Comparison of ENCODE assay signal across 26 cellular contexts in the genomic region with DNA sequence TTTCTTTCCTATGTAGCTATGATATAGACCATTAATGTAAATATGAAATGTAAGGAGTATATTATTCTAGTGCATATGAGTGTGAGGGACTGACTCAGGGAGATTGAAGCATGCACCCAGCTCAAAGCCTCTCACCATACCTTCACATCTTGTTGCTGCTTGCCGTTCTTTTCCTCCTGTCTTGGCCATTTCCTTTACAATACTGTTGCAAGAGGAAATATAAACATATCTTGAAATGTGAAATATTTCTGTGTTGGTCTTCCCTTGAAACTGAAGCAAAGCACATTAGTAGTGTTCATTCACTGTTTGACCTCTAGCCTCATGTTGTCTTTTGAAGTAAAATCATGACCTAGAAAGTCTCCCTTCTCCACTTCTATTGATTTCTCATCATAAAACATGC. TPM values are rescaled to one million over a fixed set of nuclear protein-coding genes. Genes with fewer than 3 reads are reported as not detected.
DNase-seq lines count a peak whose midpoint lies in the region; ATAC-seq, FAIRE-seq and TF ChIP-seq lines count a peak whose summit lies in the region.
"Had no signal": no experiment of that assay in that cellular context is flagged by ENCODE, and none has a peak within 500 bp of the region (broad histone marks: within the 10 kb centered on the region; RNA-seq: fewer than 3 reads in every experiment).

No MANE protein-coding gene starts in this region.

- WGBS in K562 (ENCODE audit: insufficient coverage, low coverage, missing lambda C conversion rate) = 58% methylated on average over 1 of the region's 1 CpG

- peaks cover 3% of the 10 kb centered on the region for H3K4me1 Mint-ChIP-seq in stimulated activated naive CD8-positive, alpha-beta T cell treated with anti-CD3 and anti-CD28 coated beads, Interleukin-15, Interleukin-2, amounts not matched to agents 100 ng/mL and 50 ng/mL, for 24 hours (ENCODE audit: low read depth)
- no peaks in the 10 kb centered on the region for H3K4me1 Mint-ChIP-seq in stimulated activated naive CD8-positive, alpha-beta T cell treated with anti-CD3 and anti-CD28 coated beads, Interleukin-15, amount 100 ng/mL, for 72 hours

- peaks cover 61% of the 10 kb centered on the region for H3K36me3 Mint-ChIP-seq in stimulated activated naive CD8-positive, alpha-beta T cell treated with anti-CD3 and anti-CD28 coated beads, Interleukin-15, Interleukin-2, amounts not matched to agents 100 ng/mL and 50 ng/mL, for 24 hours (ENCODE audit: low read depth)

- no peak overlapping the region for H3K4me3 ChIP-seq in K562
- no peak overlapping the region for H3K4me3 ChIP-seq in fibroblast of pulmonary artery (replicated peaks; ENCODE audit: low read depth, low read length)
- H3K4me3 ChIP-seq: GM23338, SJCRH30 had no signal

- no peak for TF ChIP-seq EP300 in K562 (IDR thresholded peaks at IDR 0.05; ENCODE audit: low read length)

- DNase-seq in stimulated activated naive CD8-positive, alpha-beta T cell treated with anti-CD3 and anti-CD28 coated beads, Interleukin-15, amount 100 ng/mL, for 72 hours = no peak
- DNase-seq in K562 (ENCODE audit: extremely low read depth in 1 of 4, low spot score in 3 of 4) (no peak), fibroblast of pulmonary artery (ENCODE audit: low read depth) (peak; percentile 8), UCSD-AML1 (lab: John Stamatoyannopoulos, UW; ENCODE audit: unreplicated experiment) (no peak)
- DNase-seq in activated effector memory CD4-positive, alpha-beta T cell treated with anti-CD3 and anti-CD28 coated beads, Interleukin-2, amount 50 U/mL, for 16 hours = no peak
- DNase-seq: BE2C; CD4-positive, alpha-beta T cell; H9; MM.1S; NCI-H1694; NCI-H2029 treated with DMSO at 0.1 percent for 48 hours; NCI-H446 treated with DMSO at 0.1 percent for 48 hours; NCI-H526; NCI-H82; NK-92 treated with Interleukin-12 subunit alpha and Interleukin-12 subunit beta, amount 100 ng/mL, for 24 hours; PC-3; SJCRH30 had no signal

- no peak overlapping the region; the same call in 2 of the 3 replicates for H3K27ac ChIP-seq in K562 (ENCODE audit: extremely low read depth, low read depth, low read length)
- H3K27ac ChIP-seq: 22Rv1, HL-60, SJCRH30 had no signal

- FAIRE-seq in K562 (lab: Jason Lieb, UNC) = peak; percentile 32
- FAIRE-seq: D721Med, GM18507 had no signal

- no peak for TF ChIP-seq CTCF in K562 (IDR thresholded peaks at IDR 0.05 in 2 of 3, conservative IDR thresholded peaks at IDR 0.05 in 1 of 3; ENCODE audit: insufficient read depth in 2 of 3, low read depth in 1 of 3, low read length in 3 of 3)
- TF ChIP-seq CTCF in fibroblast of pulmonary artery (IDR thresholded peaks at IDR 0.05; ENCODE audit: low read length, missing control alignments) = no peak

- H3K36me3 ChIP-seq in K562 (ENCODE audit: control insufficient read depth, insufficient read depth, low read length) = peaks cover 74% of the 10 kb centered on the region

- CTCF ChIA-PET in K562 (lab: Yijun Ruan, JAX; ENCODE audit: low intra/inter-chr PET ratio) = no interaction called here

- ATAC-seq in stimulated activated naive CD8-positive, alpha-beta T cell treated with anti-CD3 and anti-CD28 coated beads, Interleukin-15, amount 100 ng/mL, for 72 hours = no peak
- ATAC-seq in K562 (no peak), GM21423 (IDR thresholded peaks at IDR 0.05; ENCODE audit: unreplicated experiment) (no peak), HG03196 (IDR thresholded peaks at IDR 0.05; ENCODE audit: unreplicated experiment) (no peak)
- ATAC-seq: GM23338, PC-3, SK-N-SH treated with all-trans-retinoic acid at 6 μM for 48 hours had no signal

- H3K27me3 ChIP-seq in K562 (ENCODE audit: control insufficient read depth in 2 of 2, insufficient read depth in 2 of 2, low read length in 2 of 2) = no peaks in the 10 kb centered on the region
- H3K27me3 ChIP-seq: BE2C, SJCRH30 had no signal

- no peak for TF ChIP-seq POLR2A in K562 (conservative IDR thresholded peaks at IDR 0.05)

- H3K27me3 Mint-ChIP-seq in stimulated activated naive CD8-positive, alpha-beta T cell treated with anti-CD3 and anti-CD28 coated beads, Interleukin-15, Interleukin-2, amounts not matched to agents 100 ng/mL and 50 ng/mL, for 24 hours = no peaks in the 10 kb centered on the region
- H3K27me3 Mint-ChIP-seq in stimulated activated naive CD8-positive, alpha-beta T cell treated with anti-CD3 and anti-CD28 coated beads, Interleukin-15, amount 100 ng/mL, for 72 hours = no peaks in the 10 kb centered on the region
- H3K27me3 Mint-ChIP-seq: CD4-positive, alpha-beta T cell had no signal

- no peak overlapping the region for H3K4me2 ChIP-seq in K562 (ENCODE audit: insufficient read depth, low read length)
- H3K4me2 ChIP-seq: GM23338 had no signal

- POLR2A ChIA-PET in K562 (lab: Yijun Ruan, JAX) = interaction anchor here (1.2 kb wide), 1 partner anchor 14 kb away, joined by 5 read pairs; no protein-coding TSS in a partner anchor

- H3K9me1 ChIP-seq in K562 (ENCODE audit: control insufficient read depth, insufficient read depth, low read length) = no peaks in the 10 kb centered on the region

- BruUV-seq in K562 (replicated peaks; lab: Mats Ljungman, UMichigan) = no TSS peak

- H4K20me1 ChIP-seq in K562 (replicated peaks; ENCODE audit: control insufficient read depth, insufficient read depth, low read length) = no peaks in the 10 kb centered on the region

- H2AFZ ChIP-seq in K562 (ENCODE audit: low read depth, low read length) = no peak overlapping the region
- H2AFZ ChIP-seq: GM23338 had no signal

- no peaks in the 10 kb centered on the region for H3K9me3 Mint-ChIP-seq in stimulated activated naive CD8-positive, alpha-beta T cell treated with anti-CD3 and anti-CD28 coated beads, Interleukin-15, Interleukin-2, amounts not matched to agents 100 ng/mL and 50 ng/mL, for 24 hours
- H3K9me3 Mint-ChIP-seq in stimulated activated naive CD8-positive, alpha-beta T cell treated with anti-CD3 and anti-CD28 coated beads, Interleukin-15, amount 100 ng/mL, for 72 hours = no peaks in the 10 kb centered on the region
- H3K9me3 Mint-ChIP-seq: CD4-positive, alpha-beta T cell; GM23338; H9 had no signal

- H3K27ac Mint-ChIP-seq in stimulated activated naive CD8-positive, alpha-beta T cell treated with anti-CD3 and anti-CD28 coated beads, Interleukin-15, Interleukin-2, amounts not matched to agents 100 ng/mL and 50 ng/mL, for 24 hours = peak overlapping the region; percentile 59
- no peak overlapping the region for H3K27ac Mint-ChIP-seq in stimulated activated naive CD8-positive, alpha-beta T cell treated with anti-CD3 and anti-CD28 coated beads, Interleukin-15, amount 100 ng/mL, for 72 hours
- H3K27ac Mint-ChIP-seq: CD4-positive, alpha-beta T cell; GM23338; H9 had no signal

- TF ChIP-seq RAD21 in K562 (CRISPR knock-in tag; conservative IDR thresholded peaks at IDR 0.05 in 1 of 2, IDR thresholded peaks at IDR 0.05 in 1 of 2) = no peak

- in situ Hi-C loops in K562 (cut with MboI) = no loop called here

- H3K4me3 Mint-ChIP-seq in stimulated activated naive CD8-positive, alpha-beta T cell treated with anti-CD3 and anti-CD28 coated beads, Interleukin-15, Interleukin-2, amounts not matched to agents 100 ng/mL and 50 ng/mL, for 24 hours = no peak overlapping the region
- no peak overlapping the region for H3K4me3 Mint-ChIP-seq in stimulated activated naive CD8-positive, alpha-beta T cell treated with anti-CD3 and anti-CD28 coated beads, Interleukin-15, amount 100 ng/mL, for 72 hours
- H3K4me3 Mint-ChIP-seq: CD4-positive, alpha-beta T cell; GM23338; H9 had no signal

- H3K79me2 ChIP-seq in K562 (ENCODE audit: control insufficient read depth, insufficient read depth, low read length) = no peaks in the 10 kb centered on the region

- no peaks in the 10 kb centered on the region for H3K4me1 ChIP-seq in K562 (replicated peaks in 1 of 2; ENCODE audit: control insufficient read depth in 2 of 2, insufficient read depth in 2 of 2, low read length in 2 of 2)
- H3K4me1 ChIP-seq: BE2C, SJCRH30 had no signal

- no peak overlapping the region for H3K9ac ChIP-seq in K562 (ENCODE audit: insufficient read depth in 1 of 2, low read depth in 2 of 2, low read length in 2 of 2)

- intact Hi-C loops in K562 (cut with micrococcal nuclease) = no loop called here

- no peaks in the 10 kb centered on the region for H3K9me3 ChIP-seq in K562 (replicated peaks; ENCODE audit: control insufficient read depth, insufficient read depth, low read depth, low read length)
- H3K9me3 ChIP-seq: BE2C, SJCRH30 had no signal

RNA-seq across cellular contexts. Expression of a gene that starts 46.6 kb away (rescaled TPM):
- 210 and 638 TPM in 2 replicates for total RNA-seq in K562 (2011; cell fraction: chromatin; rRNA removed; ENCODE audit: low replicate concordance)
- 112 and 129 TPM in 2 replicates for total RNA-seq in K562 (2011; cell fraction: nucleolus; rRNA removed)
- 274 and 479 TPM in 2 replicates for total RNA-seq in K562 (2011; cell fraction: nucleoplasm; rRNA removed)
- total RNA-seq in K562 (2014; rRNA removed) (59.7 and 63.3 TPM in 2 replicates), K562 (2014; rRNA removed; fragmentation: Illumina TruSeq; extraction: Trizol) (89.3 and 95.8 TPM in 2 replicates), K562 (2015; rRNA removed; fragmentation: Illumina TruSeq; extraction: Trizol) (78.1 and 83.2 TPM in 2 replicates), K562 (2021) (68.2 and 69.1 TPM in 2 replicates)
- polyA plus RNA-seq in K562 (2011; rRNA removed) (82.3 and 92.3 TPM in 2 replicates), K562 (2014; fragmentation: Illumina TruSeq; extraction: Trizol) (53.9 and 59.9 TPM in 2 replicates), K562 (2014; fragmentation: Nextera tagmentation; extraction: Ambion mirVana) (10 to 100 TPM; 24.7 to 44.3 TPM), K562 (2014; rRNA removed) (66.0 and 67.0 TPM in 2 replicates)
- polyA plus RNA-seq in K562 (2011; cell fraction: cytosol; rRNA removed) = 23.0 and 44.2 TPM in 2 replicates
- 88.0 and 98.1 TPM in 2 replicates for polyA plus RNA-seq in K562 (2011; cell fraction: nucleus; rRNA removed)
- polyA plus RNA-seq in K562 (2012) = 57.7 and 59.2 TPM in 2 replicates
- 299 and 332 TPM in 2 replicates for polyA minus RNA-seq in K562 (2011; rRNA and poly(A)+ RNA removed)
- polyA minus RNA-seq in K562 (2011; cell fraction: cytosol; rRNA and poly(A)+ RNA removed) = 58.5 and 67.1 TPM in 2 replicates
- polyA minus RNA-seq in K562 (2011; cell fraction: nucleus; rRNA and poly(A)+ RNA removed) = 158 and 236 TPM in 2 replicates

RNA-seq across cellular contexts. Expression of a gene that starts 46.8 kb away (rescaled TPM):
- 81.3 and 185 TPM in 2 replicates for total RNA-seq in K562 (2011; cell fraction: chromatin; rRNA removed; ENCODE audit: low replicate concordance)
- 70.9 and 95.7 TPM in 2 replicates for total RNA-seq in K562 (2011; cell fraction: nucleolus; rRNA removed)
- total RNA-seq in K562 (2011; cell fraction: nucleoplasm; rRNA removed) = 123 and 138 TPM in 2 replicates
- total RNA-seq in K562 (2014; rRNA removed) (24.3 and 27.1 TPM in 2 replicates), K562 (2014; rRNA removed; fragmentation: Illumina TruSeq; extraction: Trizol) (60.7 and 66.9 TPM in 2 replicates), K562 (2015; rRNA removed; fragmentation: Illumina TruSeq; extraction: Trizol) (53.2 and 55.4 TPM in 2 replicates), K562 (2021) (35.8 and 37.1 TPM in 2 replicates)
- polyA plus RNA-seq in K562 (2011; rRNA removed) (66.1 and 83.5 TPM in 2 replicates), K562 (2014; fragmentation: Illumina TruSeq; extraction: Trizol) (50.8 and 61.1 TPM in 2 replicates), K562 (2014; fragmentation: Nextera tagmentation; extraction: Ambion mirVana) (10 to 100 TPM; 17.1 to 21.9 TPM), K562 (2014; rRNA removed) (24.5 and 24.7 TPM in 2 replicates)
- 20.0 and 37.0 TPM in 2 replicates for polyA plus RNA-seq in K562 (2011; cell fraction: cytosol; rRNA removed)
- 18.4 and 29.4 TPM in 2 replicates for polyA plus RNA-seq in K562 (2011; cell fraction: nucleus; rRNA removed)
- 35.0 and 36.9 TPM in 2 replicates for polyA plus RNA-seq in K562 (2012)
- polyA minus RNA-seq in K562 (2011; rRNA and poly(A)+ RNA removed) = 73.3 and 75.5 TPM in 2 replicates
- polyA minus RNA-seq in K562 (2011; cell fraction: cytosol; rRNA and poly(A)+ RNA removed) = 13.7 and 22.6 TPM in 2 replicates
- 51.2 and 69.6 TPM in 2 replicates for polyA minus RNA-seq in K562 (2011; cell fraction: nucleus; rRNA and poly(A)+ RNA removed)
